In the genomic region with DNA sequence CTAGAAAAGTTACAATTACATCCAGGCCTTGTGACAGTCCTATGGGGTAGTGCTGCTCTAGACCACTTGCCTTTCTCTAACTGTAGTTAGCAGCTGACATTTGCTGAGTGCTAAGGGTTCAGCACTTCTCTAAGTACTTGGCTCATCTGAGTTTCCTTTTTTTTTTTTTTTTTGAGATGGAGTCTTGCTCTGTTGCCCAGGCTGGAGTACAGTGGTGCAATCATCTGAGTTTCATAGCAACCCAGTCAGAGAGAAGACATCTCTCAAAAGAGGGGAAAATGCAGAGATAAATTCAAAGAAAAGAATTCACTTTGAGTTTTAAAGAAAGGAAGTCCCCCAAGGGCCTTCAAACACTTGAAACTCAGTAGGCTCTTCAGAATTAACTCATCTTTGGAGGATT, we compare ENCODE assay signal across 19 cellular contexts.
"Had no signal": no experiment of that assay in that cellular context is flagged by ENCODE, and none has a peak within 500 bp of the region (broad histone marks: within the 10 kb centered on the region; RNA-seq: fewer than 3 reads in every experiment).

No MANE protein-coding gene starts in this region.

- H3K4me3 ChIP-seq: hepatocyte, ovary, psoas muscle, sigmoid colon, thyroid gland had no signal

- H3K36me3 ChIP-seq: ovary, sigmoid colon, thyroid gland had no signal

- H3K4me1 ChIP-seq: psoas muscle, thyroid gland had no signal

- H3K36me3 Mint-ChIP-seq: stimulated activated naive B cell treated with anti-CD40 and anti-IgM and Interleukin-4, amounts not matched to agents 10 μg/mL and 1 μg/mL and 100 μg/mL, for 72 hours had no signal

- H3K9me3 Mint-ChIP-seq: activated T-cell treated with anti-CD3 and anti-CD28 coated beads, Interleukin-2, amount 50 U/mL, for 72 hours; neural crest cell; stimulated activated naive B cell treated with anti-CD40 and anti-IgM and Interleukin-4, amounts not matched to agents 10 μg/mL and 1 μg/mL and 100 μg/mL, for 72 hours; T-helper 1 cell treated with Interleukin-12 subunit alpha and Interleukin-12 subunit beta and Interleukin-4 antibody, amounts not matched to agents 30 μg/mL and 1 μg/mL, for 36 hours had no signal

- H3K9me3 ChIP-seq: ovary, psoas muscle, sigmoid colon, thyroid gland had no signal

- H2AFZ ChIP-seq: hepatocyte had no signal

- H3K27ac Mint-ChIP-seq: activated T-cell treated with anti-CD3 and anti-CD28 coated beads, Interleukin-2, amount 50 U/mL, for 72 hours; stimulated activated naive B cell treated with anti-CD40 and anti-IgM and Interleukin-4, amounts not matched to agents 10 μg/mL and 1 μg/mL and 100 μg/mL, for 72 hours; T-helper 1 cell treated with Interleukin-12 subunit alpha and Interleukin-12 subunit beta and Interleukin-4 antibody, amounts not matched to agents 30 μg/mL and 1 μg/mL, for 36 hours had no signal

- FAIRE-seq: bronchial epithelial cell had no signal

- H3K27me3 ChIP-seq: hepatocyte, ovary, sigmoid colon, thyroid gland had no signal

- H3K4me3 Mint-ChIP-seq: activated T-cell treated with anti-CD3 and anti-CD28 coated beads, Interleukin-2, amount 50 U/mL, for 72 hours; neural crest cell; stimulated activated naive B cell treated with anti-CD40 and anti-IgM and Interleukin-4, amounts not matched to agents 10 μg/mL and 1 μg/mL and 100 μg/mL, for 72 hours; T-helper 1 cell treated with Interleukin-12 subunit alpha and Interleukin-12 subunit beta and Interleukin-4 antibody, amounts not matched to agents 30 μg/mL and 1 μg/mL, for 36 hours had no signal

- H3K27ac ChIP-seq: hepatocyte, ovary, psoas muscle, thyroid gland had no signal

- ATAC-seq: activated T-cell treated with anti-CD3 and anti-CD28 coated beads, Interleukin-2, amount 50 U/mL, for 72 hours; esophagus mucosa; left colon; psoas muscle; stimulated activated naive B cell treated with anti-CD40 and anti-IgM and Interleukin-4, amounts not matched to agents 10 μg/mL and 1 μg/mL and 100 μg/mL, for 72 hours had no signal

- DNase-seq: activated CD4-positive, alpha-beta T cell treated with anti-CD3 and anti-CD28 coated beads, Interleukin-2, amount 50 U/mL, for 1 hour; activated CD4-positive, CD25-positive, alpha-beta regulatory T cell treated with anti-CD3 and anti-CD28 coated beads, Interleukin-2, amount 50 U/mL, for 72 hours; activated CD8-positive, alpha-beta memory T cell treated with anti-CD3 and anti-CD28 coated beads, Interleukin-2, amount 50 U/mL, for 48 hours; activated effector memory CD4-positive, alpha-beta T cell treated with anti-CD3 and anti-CD28 coated beads, Interleukin-2, amount 50 U/mL, for 16 hours; activated naive CD4-positive, alpha-beta T cell treated with anti-CD3 and anti-CD28 coated beads, Interleukin-2, amount 50 U/mL, for 16 hours; activated T-cell treated with anti-CD3 and anti-CD28 coated beads, Interleukin-2, amount 50 U/mL, for 72 hours; cerebellar nuclear complex; effector CD8-positive, alpha-beta T cell; left colon; ovary; psoas muscle; sigmoid colon; stimulated activated naive B cell treated with anti-CD40 and anti-IgM and Interleukin-4, amounts not matched to agents 10 μg/mL and 1 μg/mL and 100 μg/mL, for 72 hours; thyroid gland had no signal

- H3K4me2 ChIP-seq: hepatocyte had no signal

- H3K79me2 ChIP-seq: hepatocyte had no signal
